In the genomic region with DNA sequence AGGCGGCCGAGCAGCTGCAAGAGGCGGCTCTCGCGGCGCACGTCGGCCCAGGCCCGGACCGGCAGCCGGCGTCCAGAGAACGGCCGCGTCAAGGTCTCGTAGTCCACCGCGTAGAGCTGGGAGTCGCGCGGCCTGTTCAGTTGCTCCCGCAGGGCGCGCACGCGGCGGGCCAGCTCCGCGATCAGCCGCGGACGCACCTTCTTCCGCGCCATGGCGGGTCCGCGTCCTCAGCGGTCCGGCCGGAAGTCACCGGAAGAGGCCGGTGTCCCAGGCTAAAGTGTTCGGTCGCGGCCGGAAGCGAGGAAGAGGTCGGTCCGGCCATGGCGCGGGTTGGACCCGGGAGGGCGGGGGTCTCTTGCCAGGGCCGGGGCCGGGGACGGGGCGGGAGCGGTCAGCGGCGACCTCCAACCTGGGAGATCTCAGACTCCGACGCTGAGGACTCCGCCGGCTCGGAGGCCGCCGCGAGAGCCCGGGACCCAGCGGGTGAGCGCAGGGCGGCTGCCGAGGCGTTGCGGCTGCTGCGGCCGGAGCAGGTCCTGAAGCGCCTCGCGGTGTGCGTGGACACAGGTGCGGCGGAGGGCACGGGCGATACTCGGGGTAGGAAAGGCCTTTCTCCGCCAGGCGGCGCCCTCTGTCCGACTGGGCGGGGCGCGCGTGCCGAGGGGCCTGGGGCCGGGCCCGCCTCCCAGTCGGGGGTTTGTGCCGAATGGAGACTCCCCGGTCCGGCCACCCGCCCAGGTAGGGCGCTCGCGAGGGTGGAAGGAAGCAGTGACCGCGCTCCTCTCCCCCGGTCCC, we compare ENCODE assay signal across 8 cellular contexts. TPM values are rescaled to one million over a fixed set of nuclear protein-coding genes. Genes with fewer than 3 reads are reported as not detected.
DNase-seq lines count a peak whose midpoint lies in the region; ATAC-seq and TF ChIP-seq lines count a peak whose summit lies in the region.

A gene (minus strand): TSS at position 227 of the 795 bp plus-strand sequence. CDS start 15 bp downstream, at position 212.

- peak within 1 kb of the TSS; percentile 98 for H3K4me3 ChIP-seq in neural cell (ENCODE audit: low read length)

- H3F3A ChIP-seq in neural cell (ENCODE audit: insufficient read depth, low read length, poor library complexity, severe bottlenecking): no peaks in the 10 kb centered on the region

- POLR2A ChIA-PET in RWPE1 (lab: Yijun Ruan, JAX; ENCODE audit: low non-redundant PET): interaction anchor here (0.8 to 0.9 kb wide), 2 partner anchors 10 to 47 kb away, joined by 3 to 5 read pairs; a partner anchor contains a TSS

- H3K9me2 ChIP-seq in neural cell (ENCODE audit: insufficient read depth, low read length): no peaks in the 10 kb centered on the region

- peak within 1 kb of the TSS; percentile 93 to 96 for H3K4me3 Mint-ChIP-seq in stimulated activated naive CD8-positive, alpha-beta T cell treated with anti-CD3 and anti-CD28 coated beads, Interleukin-15, amount 100 ng/mL, for 72 hours

- peaks cover 9% of the 10 kb centered on the region for H3K79me2 ChIP-seq in neural cell (replicated peaks; ENCODE audit: insufficient read depth, low read length)

- H3K9me3 Mint-ChIP-seq in stimulated activated naive CD8-positive, alpha-beta T cell treated with anti-CD3 and anti-CD28 coated beads, Interleukin-15, amount 100 ng/mL, for 72 hours: no peaks in the 10 kb centered on the region

- peak within 1 kb of the TSS; percentile 92 for H3K27ac ChIP-seq in RWPE1
- H3K27ac ChIP-seq in neural cell (ENCODE audit: low read length): peak within 1 kb of the TSS; percentile 74

- peaks cover 5% of the 10 kb centered on the region for H4K20me1 ChIP-seq in neural cell (ENCODE audit: insufficient read depth)

- H3K27me3 ChIP-seq in neural cell (ENCODE audit: insufficient read depth, low read depth, low read length): no peaks in the 10 kb centered on the region

- TF ChIP-seq EP300 in neural cell (conservative IDR thresholded peaks at IDR 0.05; ENCODE audit: poor library complexity, severe bottlenecking): no peak

- no peaks in the 10 kb centered on the region for H3K9me3 ChIP-seq in neural cell (ENCODE audit: low read length)

- peak within 1 kb of the TSS; percentile 90 to 98 for H3K27ac Mint-ChIP-seq in stimulated activated naive CD8-positive, alpha-beta T cell treated with anti-CD3 and anti-CD28 coated beads, Interleukin-15, amount 100 ng/mL, for 72 hours

- H2AFZ ChIP-seq in neural cell (ENCODE audit: low read depth, low read length): peak within 1 kb of the TSS; percentile 8

- ATAC-seq in GM21381 (IDR thresholded peaks at IDR 0.05; ENCODE audit: unreplicated experiment): peak; percentile 47
- ATAC-seq in stimulated activated naive CD8-positive, alpha-beta T cell treated with anti-CD3 and anti-CD28 coated beads, Interleukin-15, amount 100 ng/mL, for 72 hours: peak; percentile 73

- H3K4me2 ChIP-seq in neural cell (ENCODE audit: low read length): peak within 1 kb of the TSS; percentile 93

- peak within 1 kb of the TSS; percentile 84 for H3K9ac ChIP-seq in neural cell (ENCODE audit: low read length)

- CTCF ChIA-PET in RWPE1 (lab: Yijun Ruan, JAX): interaction anchor here (0.7 to 1.7 kb wide), 4 partner anchors 25 to 156 kb away, joined by 3 to 8 read pairs (median 3); a partner anchor contains a TSS

- peak; percentile 93 for DNase-seq in COLO668 (lab: John Stamatoyannopoulos, UW; ENCODE audit: unreplicated experiment)
- DNase-seq in Kasumi-1 (lab: John Stamatoyannopoulos, UW): peak; percentile 30 to 34
- peak; percentile 72 for DNase-seq in RWPE1 (ENCODE audit: low spot score)
- DNase-seq in activated effector memory CD4-positive, alpha-beta T cell treated with Interleukin-2 at 50 U/mL for 16 hours: peak; percentile 75
- peak; percentile 37 for DNase-seq in fibroblast of the conjunctiva (ENCODE audit: low read depth)
- DNase-seq in stimulated activated naive CD8-positive, alpha-beta T cell treated with anti-CD3 and anti-CD28 coated beads, Interleukin-15, amount 100 ng/mL, for 72 hours: peak; percentile 82 to 86

- H3K27me3 Mint-ChIP-seq in stimulated activated naive CD8-positive, alpha-beta T cell treated with anti-CD3 and anti-CD28 coated beads, Interleukin-15, amount 100 ng/mL, for 72 hours: no peaks in the 10 kb centered on the region

- peak; percentile 82 for TF ChIP-seq CTCF in RWPE1 (conservative IDR thresholded peaks at IDR 0.05; ENCODE audit: low read depth)
- TF ChIP-seq CTCF in neural cell (IDR thresholded peaks at IDR 0.05; ENCODE audit: poor library complexity, severe bottlenecking): peak; percentile 85

- peak; percentile 47 for TF ChIP-seq RAD21 in neural cell (conservative IDR thresholded peaks at IDR 0.05)

- peaks cover 46% of the 10 kb centered on the region for H3K4me1 Mint-ChIP-seq in stimulated activated naive CD8-positive, alpha-beta T cell treated with anti-CD3 and anti-CD28 coated beads, Interleukin-15, amount 100 ng/mL, for 72 hours

- H3K36me3 ChIP-seq in neural cell (ENCODE audit: insufficient read depth, low read length): no peaks in the 10 kb centered on the region

TF ChIP-seq in neural cell, 6 proteins besides CTCF, POLR2A, EP300 and RAD21:
- TF ChIP-seq POLR2AphosphoS5 (IDR thresholded peaks at IDR 0.05) (peak; percentile 81), MXI1 (conservative IDR thresholded peaks at IDR 0.05; ENCODE audit: poor library complexity, severe bottlenecking) (peak; percentile 88), SMC3 (conservative IDR thresholded peaks at IDR 0.05; ENCODE audit: poor library complexity) (peak; percentile 72), TAF1 (IDR thresholded peaks at IDR 0.05; ENCODE audit: low read depth) (peak; percentile 77), EZH2 (IDR thresholded peaks at IDR 0.05; ENCODE audit: borderline replicate concordance, insufficient read depth, low read length, poor library complexity, severe bottlenecking) (no peak)
- TF ChIP-seq, protein P1, sequence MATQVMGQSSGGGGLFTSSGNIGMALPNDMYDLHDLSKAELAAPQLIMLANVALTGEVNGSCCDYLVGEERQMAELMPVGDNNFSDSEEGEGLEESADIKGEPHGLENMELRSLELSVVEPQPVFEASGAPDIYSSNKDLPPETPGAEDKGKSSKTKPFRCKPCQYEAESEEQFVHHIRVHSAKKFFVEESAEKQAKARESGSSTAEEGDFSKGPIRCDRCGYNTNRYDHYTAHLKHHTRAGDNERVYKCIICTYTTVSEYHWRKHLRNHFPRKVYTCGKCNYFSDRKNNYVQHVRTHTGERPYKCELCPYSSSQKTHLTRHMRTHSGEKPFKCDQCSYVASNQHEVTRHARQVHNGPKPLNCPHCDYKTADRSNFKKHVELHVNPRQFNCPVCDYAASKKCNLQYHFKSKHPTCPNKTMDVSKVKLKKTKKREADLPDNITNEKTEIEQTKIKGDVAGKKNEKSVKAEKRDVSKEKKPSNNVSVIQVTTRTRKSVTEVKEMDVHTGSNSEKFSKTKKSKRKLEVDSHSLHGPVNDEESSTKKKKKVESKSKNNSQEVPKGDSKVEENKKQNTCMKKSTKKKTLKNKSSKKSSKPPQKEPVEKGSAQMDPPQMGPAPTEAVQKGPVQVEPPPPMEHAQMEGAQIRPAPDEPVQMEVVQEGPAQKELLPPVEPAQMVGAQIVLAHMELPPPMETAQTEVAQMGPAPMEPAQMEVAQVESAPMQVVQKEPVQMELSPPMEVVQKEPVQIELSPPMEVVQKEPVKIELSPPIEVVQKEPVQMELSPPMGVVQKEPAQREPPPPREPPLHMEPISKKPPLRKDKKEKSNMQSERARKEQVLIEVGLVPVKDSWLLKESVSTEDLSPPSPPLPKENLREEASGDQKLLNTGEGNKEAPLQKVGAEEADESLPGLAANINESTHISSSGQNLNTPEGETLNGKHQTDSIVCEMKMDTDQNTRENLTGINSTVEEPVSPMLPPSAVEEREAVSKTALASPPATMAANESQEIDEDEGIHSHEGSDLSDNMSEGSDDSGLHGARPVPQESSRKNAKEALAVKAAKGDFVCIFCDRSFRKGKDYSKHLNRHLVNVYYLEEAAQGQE (IDR thresholded peaks at IDR 0.05; ENCODE audit: borderline replicate concordance): peak; percentile 79

RNA-seq across cellular contexts. Expression of the gene that starts here (rescaled TPM):
- polyA plus RNA-seq in neural cell: 113 and 152 TPM in 2 replicates
- 32.9 and 48.0 TPM in 2 replicates for polyA minus RNA-seq in neural cell

Comparison
In these comparisons a context has a peak if more than half of its experiments do, and no peak if none do; other contexts are left out.
1. Peak in every context shown above with its lines: DNase-seq, ATAC-seq, H3K4me3 ChIP-seq and H3K27ac ChIP-seq.
2. DNase-seq: peak in every context shown above with its lines; median percentile 93 in COLO668; 84 in stimulated activated naive CD8-positive, alpha-beta T cell treated with anti-CD3 and anti-CD28 coated beads, Interleukin-15, amount 100 ng/mL, for 72 hours; 75 in activated effector memory CD4-positive, alpha-beta T cell treated with Interleukin-2 at 50 U/mL for 16 hours; 72 in RWPE1; 37 in fibroblast of the conjunctiva; 32 in Kasumi-1.